18 cellular contexts compared by ENCODE assay signal in the genomic region with DNA sequence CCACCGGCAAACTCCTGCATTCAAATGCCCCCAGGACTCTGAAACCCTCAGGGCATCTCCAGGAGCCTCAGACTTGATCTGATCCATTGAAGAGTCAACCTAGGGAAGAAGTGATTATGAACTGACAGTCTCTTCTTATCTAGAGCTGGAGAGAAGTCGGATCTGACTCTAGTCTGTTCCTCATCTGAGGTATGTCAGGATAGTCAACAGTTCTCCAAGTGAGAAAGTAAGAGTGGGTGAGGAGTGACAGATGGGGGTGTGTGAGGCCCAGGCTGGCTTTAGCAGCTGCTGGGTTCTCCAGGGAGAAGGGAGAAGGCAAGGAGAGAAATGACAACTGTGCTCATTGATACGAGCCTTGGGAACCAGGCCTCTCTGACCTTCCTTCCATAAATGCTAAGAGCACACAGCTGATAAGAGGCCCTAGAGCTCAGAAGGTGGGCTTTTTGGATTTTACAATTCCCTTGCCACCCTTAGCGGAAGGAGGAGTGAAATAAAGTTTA. TPM values are rescaled to one million over a fixed set of nuclear protein-coding genes. Genes with fewer than 3 reads are reported as not detected.
"Had no signal": no experiment of that assay in that cellular context is flagged by ENCODE, and none has a peak within 500 bp of the region (broad histone marks: within the 10 kb centered on the region; RNA-seq: fewer than 3 reads in every experiment).

No MANE protein-coding gene starts in this region.

- H3K4me1 Mint-ChIP-seq: activated naive CD8-positive, alpha-beta T cell treated with anti-CD3 and anti-CD28 coated beads for 36 hours had no signal

- H3K36me3 ChIP-seq: colonic mucosa had no signal

- H3K27ac ChIP-seq: colonic mucosa, thoracic aorta had no signal

- H3K4me1 ChIP-seq: colonic mucosa had no signal

- H3K9me3 ChIP-seq: colonic mucosa, thoracic aorta had no signal

- H3K9me3 Mint-ChIP-seq: activated naive CD8-positive, alpha-beta T cell treated with anti-CD3 and anti-CD28 coated beads for 36 hours; activated T-cell treated with anti-CD3 and anti-CD28 coated beads, Interleukin-2, amount 50 U/mL, for 72 hours; naive thymus-derived CD4-positive, alpha-beta T cell; stimulated activated naive CD8-positive, alpha-beta T cell treated with anti-CD3 and anti-CD28 coated beads, Interleukin-15, Interleukin-2, amounts not matched to agents 100 ng/mL and 50 ng/mL, for 24 hours; T-helper 2 cell treated with Interferon-gamma antibody and Interleukin-4, amounts not matched to agents 5 μg/mL and 100 μg/mL, for 36 hours had no signal

- H3K4me3 ChIP-seq: colonic mucosa, thoracic aorta had no signal

- H3K27ac Mint-ChIP-seq: activated naive CD8-positive, alpha-beta T cell treated with anti-CD3 and anti-CD28 coated beads for 36 hours; activated T-cell treated with anti-CD3 and anti-CD28 coated beads, Interleukin-2, amount 50 U/mL, for 72 hours; naive thymus-derived CD4-positive, alpha-beta T cell; progenitor cell of endocrine pancreas; stimulated activated naive CD8-positive, alpha-beta T cell treated with anti-CD3 and anti-CD28 coated beads, Interleukin-15, Interleukin-2, amounts not matched to agents 100 ng/mL and 50 ng/mL, for 24 hours; T-helper 2 cell treated with Interferon-gamma antibody and Interleukin-4, amounts not matched to agents 5 μg/mL and 100 μg/mL, for 36 hours had no signal

- H3K4me3 Mint-ChIP-seq: activated naive CD8-positive, alpha-beta T cell treated with anti-CD3 and anti-CD28 coated beads for 36 hours; activated T-cell treated with anti-CD3 and anti-CD28 coated beads, Interleukin-2, amount 50 U/mL, for 72 hours; naive thymus-derived CD4-positive, alpha-beta T cell; stimulated activated naive CD8-positive, alpha-beta T cell treated with anti-CD3 and anti-CD28 coated beads, Interleukin-15, Interleukin-2, amounts not matched to agents 100 ng/mL and 50 ng/mL, for 24 hours; T-helper 2 cell treated with Interferon-gamma antibody and Interleukin-4, amounts not matched to agents 5 μg/mL and 100 μg/mL, for 36 hours had no signal

- H3K27me3 ChIP-seq: colonic mucosa had no signal

- ATAC-seq: activated CD4-positive, CD25-positive, alpha-beta regulatory T cell treated with anti-CD3 and anti-CD28 coated beads, Interleukin-2, amount 50 U/mL, for 24 hours; activated T-cell treated with anti-CD3 and anti-CD28 coated beads, Interleukin-2, amount 50 U/mL, for 72 hours; left ventricle myocardium superior had no signal

- DNase-seq: activated CD4-positive, alpha-beta T cell treated with anti-CD3 and anti-CD28 coated beads, Interleukin-2, amount 50 U/mL, for 4 hours; activated gamma-delta T cell treated with Interleukin-2 at 50 U/mL for 16 hours; activated naive CD8-positive, alpha-beta T cell treated with anti-CD3 and anti-CD28 coated beads for 36 hours; activated T-cell treated with anti-CD3 and anti-CD28 coated beads, Interleukin-2, amount 50 U/mL, for 72 hours; aorta; colonic mucosa; effector CD8-positive, alpha-beta T cell; left ventricle myocardium superior; midbrain; naive thymus-derived CD4-positive, alpha-beta T cell; nucleus accumbens; right cardiac atrium; stimulated activated CD4-positive, alpha-beta T cell treated with anti-CD3 and anti-CD28 coated beads, Interleukin-2, amount 100 ng/mL, for 24 hours had no signal

- H3K36me3 Mint-ChIP-seq: activated naive CD8-positive, alpha-beta T cell treated with anti-CD3 and anti-CD28 coated beads for 36 hours had no signal

RNA-seq across cellular contexts. Expression of gene IRAK3, which starts 53.3 kb away (rescaled TPM):
- polyA plus RNA-seq: naive thymus-derived CD4-positive, alpha-beta T cell had no signal
